11 cellular contexts compared by ENCODE assay signal in the genomic region with DNA sequence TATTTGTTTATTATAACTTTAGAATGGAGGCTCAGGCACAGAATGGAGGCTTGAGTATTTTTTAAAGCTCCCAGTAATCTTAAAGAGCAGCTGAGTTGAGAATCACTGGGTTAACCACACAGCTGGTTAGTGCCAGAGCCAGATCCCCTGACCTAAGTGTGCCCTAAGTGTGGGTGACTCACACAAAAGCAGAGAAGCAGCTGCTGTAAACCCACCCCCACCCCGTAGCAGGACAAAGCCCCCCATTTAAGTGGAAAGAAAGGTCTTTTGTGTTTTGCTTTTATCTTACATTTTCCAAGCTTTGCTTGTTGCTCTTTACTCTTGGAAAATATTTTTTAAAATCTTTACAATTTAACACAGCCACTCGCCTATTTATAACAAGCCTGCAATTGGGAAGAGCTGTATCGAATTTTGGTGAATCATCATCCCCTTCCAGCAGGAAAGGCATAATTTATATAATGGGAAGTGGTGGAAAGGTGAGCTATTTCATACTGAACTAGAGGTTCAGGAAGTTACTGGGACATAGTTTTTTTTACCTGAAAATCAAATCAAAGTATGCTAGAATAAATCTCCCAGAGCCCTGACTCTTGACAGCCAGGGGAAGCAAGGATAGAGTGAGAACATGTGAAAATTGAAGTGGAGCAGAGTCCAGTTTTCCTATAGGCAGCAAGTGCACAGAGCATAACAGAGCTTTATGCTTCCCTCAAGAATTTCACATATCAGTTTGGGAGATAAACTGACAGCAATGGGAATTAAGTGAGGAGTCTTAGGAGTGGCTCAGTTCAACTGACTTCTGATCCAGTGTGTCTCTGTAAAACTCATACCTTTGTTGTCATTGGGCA.
DNase-seq lines count a peak whose midpoint lies in the region; ATAC-seq and TF ChIP-seq lines count a peak whose summit lies in the region.
"Had no signal": no experiment of that assay in that cellular context is flagged by ENCODE, and none has a peak within 500 bp of the region (broad histone marks: within the 10 kb centered on the region; RNA-seq: fewer than 3 reads in every experiment).

No MANE protein-coding gene starts in this region.

- H3K27me3 ChIP-seq in RWPE2 (ENCODE audit: insufficient read depth, poor library complexity, severe bottlenecking) (no peaks in the 10 kb centered on the region), heart left ventricle (no peaks in the 10 kb centered on the region)

- H2AFZ ChIP-seq in OCI-LY7 (ENCODE audit: low read length) = no peak overlapping the region

- 30 to 47% (median 41%) methylated on average over 3 of the region's 3 CpGs for WGBS in heart left ventricle, 4 donors

- H3K4me1 ChIP-seq in RWPE2 (ENCODE audit: insufficient read depth, poor library complexity, severe bottlenecking) (peaks cover 15% of the 10 kb centered on the region), heart left ventricle (no peaks in the 10 kb centered on the region), OCI-LY7 (ENCODE audit: insufficient read depth, low read length, poor library complexity, severe bottlenecking) (no peaks in the 10 kb centered on the region)

- H3K79me2 ChIP-seq in OCI-LY7 (ENCODE audit: insufficient read depth, low read depth, low read length) = no peaks in the 10 kb centered on the region

- peaks cover 10 to 15% of the 10 kb centered on the region in 2 donors for H3K9me3 Mint-ChIP-seq in natural killer cell
- H3K9me3 Mint-ChIP-seq: activated naive CD8-positive, alpha-beta T cell treated with anti-CD3 and anti-CD28 coated beads, Interleukin-2, amount 10 ng/mL, durations not matched to agents 7 days and 5 days had no signal

- no TSS peak for BruUV-seq in OCI-LY7 (replicated peaks; lab: Mats Ljungman, UMichigan)

- H3K4me3 ChIP-seq in RWPE2 (ENCODE audit: severe bottlenecking) (no peak overlapping the region), heart left ventricle (no peak overlapping the region), OCI-LY7 (ENCODE audit: low read depth, low read length, poor library complexity, severe bottlenecking) (no peak overlapping the region)

- POLR2A ChIA-PET in OCI-LY7 (lab: Charles Lee) = interaction anchor here (0.5 to 1.5 kb wide), 6 partner anchors 8 to 280 kb away, joined by 3 to 5 read pairs (median 5); no protein-coding TSS in a partner anchor

- H3K27ac Mint-ChIP-seq in natural killer cell = no peak overlapping the region
- H3K27ac Mint-ChIP-seq: activated naive CD8-positive, alpha-beta T cell treated with anti-CD3 and anti-CD28 coated beads, Interleukin-2, amount 10 ng/mL, durations not matched to agents 7 days and 5 days; stimulated activated effector memory CD8-positive, alpha-beta T cell treated with anti-CD3 and anti-CD28 coated beads, Interleukin-12 subunit alpha, Interleukin-12 subunit beta, amount 100 ng/mL, for 72 hours had no signal

- H3K4me1 Mint-ChIP-seq in natural killer cell = no peaks in the 10 kb centered on the region
- H3K4me1 Mint-ChIP-seq: activated naive CD8-positive, alpha-beta T cell treated with anti-CD3 and anti-CD28 coated beads, Interleukin-2, amount 10 ng/mL, durations not matched to agents 7 days and 5 days; stimulated activated effector memory CD8-positive, alpha-beta T cell treated with anti-CD3 and anti-CD28 coated beads, Interleukin-12 subunit alpha, Interleukin-12 subunit beta, amount 100 ng/mL, for 72 hours had no signal

- no peaks in the 10 kb centered on the region for H3K9me2 ChIP-seq in OCI-LY7 (ENCODE audit: insufficient read depth, low read length)

- no peaks in the 10 kb centered on the region for H3K36me3 ChIP-seq in RWPE2 (ENCODE audit: low read depth)
- no peaks in the 10 kb centered on the region for H3K36me3 ChIP-seq in heart left ventricle
- no peaks in the 10 kb centered on the region for H3K36me3 ChIP-seq in OCI-LY7 (ENCODE audit: insufficient read depth, low read length)

- no peak for TF ChIP-seq CTCF in RWPE2 (IDR thresholded peaks at IDR 0.05; ENCODE audit: poor library complexity, severe bottlenecking)
- no peak for TF ChIP-seq CTCF in heart left ventricle (IDR thresholded peaks at IDR 0.05)
- TF ChIP-seq CTCF in natural killer cell (IDR thresholded peaks at IDR 0.05) = no peak
- TF ChIP-seq CTCF in OCI-LY7 (conservative IDR thresholded peaks at IDR 0.05; ENCODE audit: low read length) = no peak

- CTCF ChIA-PET in OCI-LY7 (lab: Charles Lee; ENCODE audit: unreplicated experiment) = interaction anchor here (0.6 kb wide), 1 partner anchor 12 kb away, joined by 3 read pairs; no protein-coding TSS in a partner anchor

- H3K9me3 ChIP-seq in RWPE2 (ENCODE audit: severe bottlenecking) (no peaks in the 10 kb centered on the region), heart left ventricle (peaks cover 0 to 5% (median 0%) of the 10 kb centered on the region in 12 donors), OCI-LY7 (ENCODE audit: low read length) (no peaks in the 10 kb centered on the region)

- H3K36me3 Mint-ChIP-seq in natural killer cell = peaks cover 6% of the 10 kb centered on the region
- H3K36me3 Mint-ChIP-seq: activated naive CD8-positive, alpha-beta T cell treated with anti-CD3 and anti-CD28 coated beads, Interleukin-2, amount 10 ng/mL, durations not matched to agents 7 days and 5 days; stimulated activated effector memory CD8-positive, alpha-beta T cell treated with anti-CD3 and anti-CD28 coated beads, Interleukin-12 subunit alpha, Interleukin-12 subunit beta, amount 100 ng/mL, for 72 hours had no signal

- intact Hi-C loops in heart left ventricle (cut with DNase I) = no loop called here
- intact Hi-C loops in natural killer cell (cut with micrococcal nuclease) = no loop called here
- intact Hi-C loops in OCI-LY7 (cut with micrococcal nuclease; ENCODE audit: unreplicated experiment) = no loop called here

- H3K27ac ChIP-seq in RWPE2 (ENCODE audit: poor library complexity, severe bottlenecking) (peak overlapping the region; percentile 74), heart left ventricle (no peak overlapping the region), OCI-LY7 (ENCODE audit: low read depth, low read length, poor library complexity, severe bottlenecking) (no peak overlapping the region)

- no peak overlapping the region for H3K4me2 ChIP-seq in OCI-LY7 (ENCODE audit: low read length)

- H3K27me3 Mint-ChIP-seq in natural killer cell (ENCODE audit: low read depth in 2 of 2) = no peaks in the 10 kb centered on the region
- H3K27me3 Mint-ChIP-seq: activated naive CD8-positive, alpha-beta T cell treated with anti-CD3 and anti-CD28 coated beads, Interleukin-2, amount 10 ng/mL, durations not matched to agents 7 days and 5 days had no signal

- no peak for TF ChIP-seq POLR2A in heart left ventricle (IDR thresholded peaks at IDR 0.05)

- H4K20me1 ChIP-seq in OCI-LY7 (ENCODE audit: insufficient read depth, low read length) = no peaks in the 10 kb centered on the region

- DNase-seq in ELR (ENCODE audit: low read depth) = peak; percentile 70
- DNase-seq in RWPE2 (ENCODE audit: low spot score) = no peak
- peak; percentile 36 for DNase-seq in fibroblast of the conjunctiva (ENCODE audit: low read depth)
- DNase-seq in pons (ENCODE audit: low spot score) = peak; percentile 62
- no peak for DNase-seq in effector CD4-positive, alpha-beta T cell
- no peak for DNase-seq in heart left ventricle
- no peak for DNase-seq in natural killer cell
- DNase-seq in OCI-LY7 (ENCODE audit: low spot score) = no peak
- DNase-seq: activated naive CD8-positive, alpha-beta T cell treated with anti-CD3 and anti-CD28 coated beads, Interleukin-2, amount 10 ng/mL, durations not matched to agents 7 days and 5 days had no signal

- ATAC-seq in RWPE2 (ENCODE audit: low read depth) = peak; percentile 96
- ATAC-seq in heart left ventricle = no peak
- no peak for ATAC-seq in natural killer cell
- ATAC-seq: activated CD4-positive, CD25-positive, alpha-beta regulatory T cell treated with anti-CD3 and anti-CD28 coated beads, Interleukin-2, amount 50 U/mL, for 24 hours; stimulated activated effector memory CD8-positive, alpha-beta T cell treated with anti-CD3 and anti-CD28 coated beads, Interleukin-12 subunit alpha, Interleukin-12 subunit beta, amount 100 ng/mL, for 72 hours had no signal

- H3K4me3 Mint-ChIP-seq in natural killer cell = no peak overlapping the region
- H3K4me3 Mint-ChIP-seq: activated naive CD8-positive, alpha-beta T cell treated with anti-CD3 and anti-CD28 coated beads, Interleukin-2, amount 10 ng/mL, durations not matched to agents 7 days and 5 days; stimulated activated effector memory CD8-positive, alpha-beta T cell treated with anti-CD3 and anti-CD28 coated beads, Interleukin-12 subunit alpha, Interleukin-12 subunit beta, amount 100 ng/mL, for 72 hours had no signal

Comparison
In these comparisons a context has a peak if more than half of its experiments do, and no peak if none do; other contexts are left out.
1. DNase-seq: peak in ELR (single experiment), fibroblast of the conjunctiva (single experiment) and pons (single experiment); none in RWPE2 (single experiment), effector CD4-positive, alpha-beta T cell (single experiment), heart left ventricle (0 of 5), natural killer cell (single experiment) and OCI-LY7 (single experiment).